Comparison of ENCODE assay signal across 8 cellular contexts in genomic region chr7:118183586-118184391, GRCh38. TPM values are rescaled to one million over a fixed set of nuclear protein-coding genes. Genes with fewer than 3 reads are reported as not detected.
DNase-seq lines count a peak whose midpoint lies in the region; ATAC-seq, FAIRE-seq and TF ChIP-seq lines count a peak whose summit lies in the region.

LSM8 (plus strand) TSS chr7:118184164; CDS start chr7:118184224, 60 bp downstream.

- H3K36me3 Mint-ChIP-seq in WTC11: peaks cover 32% of the 10 kb centered on the region

- H3K4me3 ChIP-seq in AG04450 (ENCODE audit: low read depth, low read length) (peak within 1 kb of the TSS; percentile 61), cardiac fibroblast (replicated peaks in 1 of 2; ENCODE audit: low read depth in 2 of 2, low read length in 2 of 2) (peak within 1 kb of the TSS; percentile 66 to 80), small intestine (ENCODE audit: low read depth in 1 of 2, low read length in 2 of 2) (peak within 1 kb of the TSS; percentile 88 to 99)

- H3K27ac Mint-ChIP-seq in WTC11: peak within 1 kb of the TSS; percentile 98

- no peaks in the 10 kb centered on the region for H3K27me3 Mint-ChIP-seq in WTC11 (ENCODE audit: low read depth)

- peaks cover 21% of the 10 kb centered on the region for H3K4me1 Mint-ChIP-seq in WTC11

- H3K9me3 ChIP-seq in AG04450 (ENCODE audit: control insufficient read depth, insufficient read depth, low read length): no peaks in the 10 kb centered on the region
- H3K9me3 ChIP-seq in small intestine (ENCODE audit: control insufficient read depth, low read depth): no peaks in the 10 kb centered on the region

- peaks cover 0 to 4% of the 10 kb centered on the region in 2 donors for H3K4me1 ChIP-seq in small intestine (ENCODE audit: control insufficient read depth in 2 of 2, insufficient read depth in 1 of 2, low read depth in 1 of 2, low read length in 1 of 2)

- H3K27me3 ChIP-seq in AG04450 (ENCODE audit: control insufficient read depth, insufficient read depth, low read length): no peaks in the 10 kb centered on the region
- H3K27me3 ChIP-seq in small intestine (ENCODE audit: control insufficient read depth in 2 of 2, insufficient read depth in 2 of 2, low read length in 2 of 2): no peaks in the 10 kb centered on the region

- DNase-seq in AG04450 (ENCODE audit: low read depth, low spot score) (peak; percentile 98), NCI-H226 (peak; percentile 95), WTC11 (ENCODE audit: low spot score) (peak; percentile 96), cardiac fibroblast (ENCODE audit: low read depth in 2 of 2) (peak; percentile 99), iPS-NIHi11 (ENCODE audit: low spot score) (peak; percentile 92), small intestine (peak; percentile 99)

- TF ChIP-seq CTCF in AG04450 (IDR thresholded peaks at IDR 0.05; ENCODE audit: low read depth, low read length) (no peak), WTC11 (IDR thresholded peaks at IDR 0.05) (no peak), cardiac fibroblast (IDR thresholded peaks at IDR 0.05; ENCODE audit: low read depth, low read length) (no peak)

- peak within 1 kb of the TSS; percentile 92 for H3K27ac ChIP-seq in AG04450 (ENCODE audit: low read depth, low read length)
- H3K27ac ChIP-seq in small intestine (ENCODE audit: low read depth in 1 of 2, low read length in 1 of 2): peak within 1 kb of the TSS; percentile 92 to 96

- peak; percentile 99 for ATAC-seq in GM18909 (IDR thresholded peaks at IDR 0.05; ENCODE audit: poor library complexity, unreplicated experiment)
- peak; percentile 99 for ATAC-seq in HG03175 (IDR thresholded peaks at IDR 0.05; ENCODE audit: unreplicated experiment)
- peak; percentile 99 for ATAC-seq in WTC11

- peak within 1 kb of the TSS; percentile 89 for H3K4me3 Mint-ChIP-seq in WTC11

- CTCF ChIA-PET in AG04450 (lab: Charles Lee) (interaction anchor here (2.8 kb wide), 1 partner anchor 12 kb away, joined by 20 read pairs; no protein-coding TSS in a partner anchor), WTC11 (lab: Charles Lee) (no interaction called here)

- FAIRE-seq in small intestine (lab: Jason Lieb, UNC): no peak

- POLR2A ChIA-PET in AG04450 (lab: Yijun Ruan, JAX) (no interaction called here), WTC11 (lab: Charles Lee) (no interaction called here)

- no peaks in the 10 kb centered on the region for H3K9me3 Mint-ChIP-seq in WTC11

- H3K36me3 ChIP-seq in small intestine (ENCODE audit: control insufficient read depth in 2 of 2, insufficient read depth in 2 of 2, low read length in 2 of 2): no peaks in the 10 kb centered on the region

- 0% methylated on average over 64 of the region's 64 CpGs for WGBS in small intestine, 3 donors

TF ChIP-seq in WTC11, 78 proteins besides CTCF, POLR2A, EP300 and RAD21 (continues in another document):
- peak; percentile 74; the same call in 1 of the 2 replicates for TF ChIP-seq FOXP1 (CRISPR knock-in tag; IDR thresholded peaks at IDR 0.05; ENCODE audit: borderline replicate concordance)
- TF ChIP-seq MAX (CRISPR knock-in tag; IDR thresholded peaks at IDR 0.05): peak; percentile 54
- TF ChIP-seq NFYB (CRISPR knock-in tag; conservative IDR thresholded peaks at IDR 0.05; ENCODE audit: low read depth): 0 out of 2 replicates have a peak, but pooled peaks have one; percentile 13
- TF ChIP-seq TEAD1 (CRISPR knock-in tag; IDR thresholded peaks at IDR 0.05): peak; percentile 78; the same call in 1 of the 2 replicates
- TF ChIP-seq SP1 (CRISPR knock-in tag; conservative IDR thresholded peaks at IDR 0.05): no peak; the same call in none of the 2 replicates
- no peak for TF ChIP-seq E2F4 (CRISPR knock-in tag; IDR thresholded peaks at IDR 0.05; ENCODE audit: borderline replicate concordance, low read depth)
- TF ChIP-seq, protein P1, sequence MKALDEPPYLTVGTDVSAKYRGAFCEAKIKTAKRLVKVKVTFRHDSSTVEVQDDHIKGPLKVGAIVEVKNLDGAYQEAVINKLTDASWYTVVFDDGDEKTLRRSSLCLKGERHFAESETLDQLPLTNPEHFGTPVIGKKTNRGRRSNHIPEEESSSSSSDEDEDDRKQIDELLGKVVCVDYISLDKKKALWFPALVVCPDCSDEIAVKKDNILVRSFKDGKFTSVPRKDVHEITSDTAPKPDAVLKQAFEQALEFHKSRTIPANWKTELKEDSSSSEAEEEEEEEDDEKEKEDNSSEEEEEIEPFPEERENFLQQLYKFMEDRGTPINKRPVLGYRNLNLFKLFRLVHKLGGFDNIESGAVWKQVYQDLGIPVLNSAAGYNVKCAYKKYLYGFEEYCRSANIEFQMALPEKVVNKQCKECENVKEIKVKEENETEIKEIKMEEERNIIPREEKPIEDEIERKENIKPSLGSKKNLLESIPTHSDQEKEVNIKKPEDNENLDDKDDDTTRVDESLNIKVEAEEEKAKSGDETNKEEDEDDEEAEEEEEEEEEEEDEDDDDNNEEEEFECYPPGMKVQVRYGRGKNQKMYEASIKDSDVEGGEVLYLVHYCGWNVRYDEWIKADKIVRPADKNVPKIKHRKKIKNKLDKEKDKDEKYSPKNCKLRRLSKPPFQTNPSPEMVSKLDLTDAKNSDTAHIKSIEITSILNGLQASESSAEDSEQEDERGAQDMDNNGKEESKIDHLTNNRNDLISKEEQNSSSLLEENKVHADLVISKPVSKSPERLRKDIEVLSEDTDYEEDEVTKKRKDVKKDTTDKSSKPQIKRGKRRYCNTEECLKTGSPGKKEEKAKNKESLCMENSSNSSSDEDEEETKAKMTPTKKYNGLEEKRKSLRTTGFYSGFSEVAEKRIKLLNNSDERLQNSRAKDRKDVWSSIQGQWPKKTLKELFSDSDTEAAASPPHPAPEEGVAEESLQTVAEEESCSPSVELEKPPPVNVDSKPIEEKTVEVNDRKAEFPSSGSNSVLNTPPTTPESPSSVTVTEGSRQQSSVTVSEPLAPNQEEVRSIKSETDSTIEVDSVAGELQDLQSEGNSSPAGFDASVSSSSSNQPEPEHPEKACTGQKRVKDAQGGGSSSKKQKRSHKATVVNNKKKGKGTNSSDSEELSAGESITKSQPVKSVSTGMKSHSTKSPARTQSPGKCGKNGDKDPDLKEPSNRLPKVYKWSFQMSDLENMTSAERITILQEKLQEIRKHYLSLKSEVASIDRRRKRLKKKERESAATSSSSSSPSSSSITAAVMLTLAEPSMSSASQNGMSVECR (CRISPR knock-in tag; IDR thresholded peaks at IDR 0.05; ENCODE audit: borderline replicate concordance): peak; percentile 61; the same call in 1 of the 2 replicates
- TF ChIP-seq FOXK1 (CRISPR knock-in tag; IDR thresholded peaks at IDR 0.05): peak; percentile 50; the same call in 1 of the 2 replicates
- TF ChIP-seq SOX15 (CRISPR knock-in tag; IDR thresholded peaks at IDR 0.05): no peak
- no peak for TF ChIP-seq MXD4 (CRISPR knock-in tag; IDR thresholded peaks at IDR 0.05; ENCODE audit: borderline replicate concordance)
- peak; percentile 72 for TF ChIP-seq ETV6 (CRISPR knock-in tag; IDR thresholded peaks at IDR 0.05)
- no peak for TF ChIP-seq TCF7 (CRISPR knock-in tag; IDR thresholded peaks at IDR 0.05; ENCODE audit: low read depth)
- peak; percentile 59; the same call in 1 of the 2 replicates for TF ChIP-seq MYBL2 (CRISPR knock-in tag; IDR thresholded peaks at IDR 0.05)
- no peak for TF ChIP-seq ZNF416 (CRISPR knock-in tag; IDR thresholded peaks at IDR 0.05)
- TF ChIP-seq, protein P2, sequence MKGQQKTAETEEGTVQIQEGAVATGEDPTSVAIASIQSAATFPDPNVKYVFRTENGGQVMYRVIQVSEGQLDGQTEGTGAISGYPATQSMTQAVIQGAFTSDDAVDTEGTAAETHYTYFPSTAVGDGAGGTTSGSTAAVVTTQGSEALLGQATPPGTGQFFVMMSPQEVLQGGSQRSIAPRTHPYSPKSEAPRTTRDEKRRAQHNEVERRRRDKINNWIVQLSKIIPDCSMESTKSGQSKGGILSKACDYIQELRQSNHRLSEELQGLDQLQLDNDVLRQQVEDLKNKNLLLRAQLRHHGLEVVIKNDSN (CRISPR knock-in tag; IDR thresholded peaks at IDR 0.05): peak; percentile 24; the same call in 1 of the 2 replicates
- 0 out of 2 replicates have a peak, but pooled peaks have one; percentile 23 for TF ChIP-seq CREM (CRISPR knock-in tag; IDR thresholded peaks at IDR 0.05)
- TF ChIP-seq IRF2 (CRISPR knock-in tag; IDR thresholded peaks at IDR 0.05; ENCODE audit: borderline replicate concordance, low read depth): no peak
- TF ChIP-seq HMGA2 (CRISPR knock-in tag; IDR thresholded peaks at IDR 0.05): no peak
- TF ChIP-seq, protein P3, sequence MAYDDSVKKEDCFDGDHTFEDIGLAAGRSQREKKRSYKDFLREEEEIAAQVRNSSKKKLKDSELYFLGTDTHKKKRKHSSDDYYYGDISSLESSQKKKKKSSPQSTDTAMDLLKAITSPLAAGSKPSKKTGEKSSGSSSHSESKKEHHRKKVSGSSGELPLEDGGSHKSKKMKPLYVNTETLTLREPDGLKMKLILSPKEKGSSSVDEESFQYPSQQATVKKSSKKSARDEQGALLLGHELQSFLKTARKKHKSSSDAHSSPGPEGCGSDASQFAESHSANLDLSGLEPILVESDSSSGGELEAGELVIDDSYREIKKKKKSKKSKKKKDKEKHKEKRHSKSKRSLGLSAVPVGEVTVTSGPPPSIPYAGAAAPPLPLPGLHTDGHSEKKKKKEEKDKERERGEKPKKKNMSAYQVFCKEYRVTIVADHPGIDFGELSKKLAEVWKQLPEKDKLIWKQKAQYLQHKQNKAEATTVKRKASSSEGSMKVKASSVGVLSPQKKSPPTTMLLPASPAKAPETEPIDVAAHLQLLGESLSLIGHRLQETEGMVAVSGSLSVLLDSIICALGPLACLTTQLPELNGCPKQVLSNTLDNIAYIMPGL (CRISPR knock-in tag; IDR thresholded peaks at IDR 0.05): peak; percentile 58; the same call in 1 of the 2 replicates
- no peak for TF ChIP-seq JUN (CRISPR knock-in tag; IDR thresholded peaks at IDR 0.05)

RNA-seq across cellular contexts. Expression of gene LSM8, which starts in this region (rescaled TPM):
- polyA plus RNA-seq in AG04450 (2011; rRNA removed) (37.1 and 42.6 TPM in 2 replicates), small intestine (10 to 100 TPM; 15.9 to 45.2 (median 23.8) TPM)
- 11.8 and 16.2 TPM in 2 replicates for polyA minus RNA-seq in AG04450 (2011; rRNA and poly(A)+ RNA removed)
- total RNA-seq in WTC11 (2021): 39.9 to 48.2 TPM (median 45.1 TPM) in 3 replicates

Comparison
In these comparisons a context has a peak if more than half of its experiments do, and no peak if none do; other contexts are left out.
1. Peak in every context shown above with its lines: DNase-seq, ATAC-seq, H3K4me3 ChIP-seq and H3K27ac ChIP-seq.